ENCODE assay signal across 1 cellular context in genomic region chr1:175003521-175003920, GRCh38.
TF ChIP-seq lines count a peak whose summit lies in the region.

No MANE protein-coding gene starts in this region.

TF ChIP-seq in WTC11, 78 proteins besides CTCF, POLR2A, EP300 and RAD21 (continued from another document):
- TF ChIP-seq, protein P1, sequence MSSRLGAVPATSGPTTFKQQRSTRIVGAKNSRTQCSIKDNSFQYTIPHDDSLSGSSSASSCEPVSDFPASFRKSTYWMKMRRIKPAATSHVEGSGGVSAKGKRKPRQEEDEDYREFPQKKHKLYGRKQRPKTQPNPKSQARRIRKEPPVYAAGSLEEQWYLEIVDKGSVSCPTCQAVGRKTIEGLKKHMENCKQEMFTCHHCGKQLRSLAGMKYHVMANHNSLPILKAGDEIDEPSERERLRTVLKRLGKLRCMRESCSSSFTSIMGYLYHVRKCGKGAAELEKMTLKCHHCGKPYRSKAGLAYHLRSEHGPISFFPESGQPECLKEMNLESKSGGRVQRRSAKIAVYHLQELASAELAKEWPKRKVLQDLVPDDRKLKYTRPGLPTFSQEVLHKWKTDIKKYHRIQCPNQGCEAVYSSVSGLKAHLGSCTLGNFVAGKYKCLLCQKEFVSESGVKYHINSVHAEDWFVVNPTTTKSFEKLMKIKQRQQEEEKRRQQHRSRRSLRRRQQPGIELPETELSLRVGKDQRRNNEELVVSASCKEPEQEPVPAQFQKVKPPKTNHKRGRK (CRISPR knock-in tag; IDR thresholded peaks at IDR 0.05; ENCODE audit: borderline replicate concordance) = no peak
- no peak for TF ChIP-seq SP1 (CRISPR knock-in tag; conservative IDR thresholded peaks at IDR 0.05)
- TF ChIP-seq, protein P2, sequence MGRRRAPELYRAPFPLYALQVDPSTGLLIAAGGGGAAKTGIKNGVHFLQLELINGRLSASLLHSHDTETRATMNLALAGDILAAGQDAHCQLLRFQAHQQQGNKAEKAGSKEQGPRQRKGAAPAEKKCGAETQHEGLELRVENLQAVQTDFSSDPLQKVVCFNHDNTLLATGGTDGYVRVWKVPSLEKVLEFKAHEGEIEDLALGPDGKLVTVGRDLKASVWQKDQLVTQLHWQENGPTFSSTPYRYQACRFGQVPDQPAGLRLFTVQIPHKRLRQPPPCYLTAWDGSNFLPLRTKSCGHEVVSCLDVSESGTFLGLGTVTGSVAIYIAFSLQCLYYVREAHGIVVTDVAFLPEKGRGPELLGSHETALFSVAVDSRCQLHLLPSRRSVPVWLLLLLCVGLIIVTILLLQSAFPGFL (CRISPR knock-in tag; IDR thresholded peaks at IDR 0.05; ENCODE audit: borderline replicate concordance) = no peak
- no peak for TF ChIP-seq MXD4 (CRISPR knock-in tag; IDR thresholded peaks at IDR 0.05; ENCODE audit: borderline replicate concordance)
- no peak for TF ChIP-seq ZNF416 (CRISPR knock-in tag; IDR thresholded peaks at IDR 0.05)
- no peak for TF ChIP-seq ETV6 (CRISPR knock-in tag; IDR thresholded peaks at IDR 0.05)
- TF ChIP-seq FOXP1 (CRISPR knock-in tag; IDR thresholded peaks at IDR 0.05; ENCODE audit: borderline replicate concordance) = no peak
- TF ChIP-seq NR1H2 (CRISPR knock-in tag; IDR thresholded peaks at IDR 0.05) = no peak
- TF ChIP-seq, protein P3, sequence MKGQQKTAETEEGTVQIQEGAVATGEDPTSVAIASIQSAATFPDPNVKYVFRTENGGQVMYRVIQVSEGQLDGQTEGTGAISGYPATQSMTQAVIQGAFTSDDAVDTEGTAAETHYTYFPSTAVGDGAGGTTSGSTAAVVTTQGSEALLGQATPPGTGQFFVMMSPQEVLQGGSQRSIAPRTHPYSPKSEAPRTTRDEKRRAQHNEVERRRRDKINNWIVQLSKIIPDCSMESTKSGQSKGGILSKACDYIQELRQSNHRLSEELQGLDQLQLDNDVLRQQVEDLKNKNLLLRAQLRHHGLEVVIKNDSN (CRISPR knock-in tag; IDR thresholded peaks at IDR 0.05) = no peak
- TF ChIP-seq, protein P4, sequence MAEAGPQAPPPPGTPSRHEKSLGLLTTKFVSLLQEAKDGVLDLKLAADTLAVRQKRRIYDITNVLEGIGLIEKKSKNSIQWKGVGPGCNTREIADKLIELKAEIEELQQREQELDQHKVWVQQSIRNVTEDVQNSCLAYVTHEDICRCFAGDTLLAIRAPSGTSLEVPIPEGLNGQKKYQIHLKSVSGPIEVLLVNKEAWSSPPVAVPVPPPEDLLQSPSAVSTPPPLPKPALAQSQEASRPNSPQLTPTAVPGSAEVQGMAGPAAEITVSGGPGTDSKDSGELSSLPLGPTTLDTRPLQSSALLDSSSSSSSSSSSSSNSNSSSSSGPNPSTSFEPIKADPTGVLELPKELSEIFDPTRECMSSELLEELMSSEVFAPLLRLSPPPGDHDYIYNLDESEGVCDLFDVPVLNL (CRISPR knock-in tag; IDR thresholded peaks at IDR 0.05; ENCODE audit: borderline replicate concordance, low read depth) = no peak
- TF ChIP-seq CREB1 (CRISPR knock-in tag; IDR thresholded peaks at IDR 0.05) = no peak
